Comparison of ENCODE assay signal across 9 cellular contexts in the genomic region with DNA sequence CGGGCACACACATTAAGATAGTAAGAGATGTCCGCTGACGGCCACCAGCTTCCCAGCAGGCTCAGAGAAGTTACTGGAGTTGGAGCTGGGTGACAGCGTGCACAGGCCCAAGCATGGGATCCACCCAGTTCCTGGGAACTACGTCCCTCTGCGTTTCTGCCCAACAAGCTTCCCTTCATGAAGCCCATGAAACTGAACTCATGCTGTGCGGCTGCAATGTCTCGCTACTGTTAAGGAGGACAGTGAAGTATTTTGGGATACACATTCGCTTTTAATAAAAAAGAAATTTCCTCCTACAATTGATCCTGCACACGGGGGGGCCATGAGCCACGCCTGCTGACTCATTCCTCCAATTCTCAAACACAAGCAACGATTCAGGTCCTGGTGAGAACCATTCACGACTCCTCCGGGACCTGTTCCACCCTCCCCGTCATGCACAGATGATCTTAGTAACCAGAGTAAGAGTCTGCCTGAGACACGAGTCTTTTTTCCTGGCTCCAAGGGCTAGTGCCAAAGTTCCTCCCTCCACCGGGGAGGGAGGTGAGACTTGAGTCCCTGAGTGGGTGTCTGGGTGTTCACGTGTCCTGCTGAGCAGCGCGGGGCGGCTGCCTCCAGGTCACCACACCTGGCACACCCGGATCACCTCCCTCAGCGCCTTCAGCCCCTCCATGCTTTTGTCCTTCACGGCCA. TPM values are rescaled to one million over a fixed set of nuclear protein-coding genes. Genes with fewer than 3 reads are reported as not detected.
A peak's percentile ranks its signal among the peaks of the same experiment; 100 is the strongest.
DNase-seq lines count a peak whose midpoint lies in the region; ATAC-seq and TF ChIP-seq lines count a peak whose summit lies in the region.
"Had no signal": no experiment of that assay in that cellular context is flagged by ENCODE, and none has a peak within 500 bp of the region (broad histone marks: within the 10 kb centered on the region; RNA-seq: fewer than 3 reads in every experiment).

No MANE protein-coding gene starts in this region.

- no peaks in the 10 kb centered on the region for H3K9me3 Mint-ChIP-seq in CD4-positive, alpha-beta T cell
- no peaks in the 10 kb centered on the region for H3K9me3 Mint-ChIP-seq in neural crest cell

- no peak for DNase-seq in CD4-positive, alpha-beta T cell
- peak; percentile 90 for DNase-seq in LHCN-M2 (ENCODE audit: low read depth)
- DNase-seq in neural crest cell (ENCODE audit: low read depth, low spot score): no peak
- DNase-seq in SK-N-DZ (ENCODE audit: low spot score): no peak
- no peak for DNase-seq in T-helper 2 cell

- H3K27ac Mint-ChIP-seq in CD4-positive, alpha-beta T cell: no peak overlapping the region
- H3K27ac Mint-ChIP-seq in neural crest cell (ENCODE audit: unreplicated experiment): peak overlapping the region; percentile 81

- H3K27me3 Mint-ChIP-seq in CD4-positive, alpha-beta T cell: no peaks in the 10 kb centered on the region
- H3K27me3 Mint-ChIP-seq in neural crest cell (ENCODE audit: low read depth): no peaks in the 10 kb centered on the region

- intact Hi-C loops in CD4-positive, alpha-beta T cell (cut with DNase I, micrococcal nuclease): no loop called here

- no peak for ATAC-seq in CD4-positive, alpha-beta T cell (ENCODE audit: poor library complexity)
- ATAC-seq in GM19397 (IDR thresholded peaks at IDR 0.05; ENCODE audit: unreplicated experiment) (no peak), HG03354 (IDR thresholded peaks at IDR 0.05; ENCODE audit: poor library complexity, severe bottlenecking, unreplicated experiment) (no peak)

- no peak overlapping the region for H3K27ac ChIP-seq in CD4-positive, alpha-beta T cell (ENCODE audit: low read depth, low read length)
- H3K27ac ChIP-seq in cingulate gyrus (ENCODE audit: low read depth, low read length): peak overlapping the region; percentile 65
- H3K27ac ChIP-seq: KMS-11 had no signal

- peaks cover 21% of the 10 kb centered on the region for H3K4me1 Mint-ChIP-seq in CD4-positive, alpha-beta T cell (ENCODE audit: low read depth)
- H3K4me1 Mint-ChIP-seq in neural crest cell: peaks cover 30% of the 10 kb centered on the region

- no peaks in the 10 kb centered on the region for H3K9me3 ChIP-seq in CD4-positive, alpha-beta T cell (ENCODE audit: control insufficient read depth, low read length)

- H3K4me3 Mint-ChIP-seq in CD4-positive, alpha-beta T cell: peak overlapping the region; percentile 54
- H3K4me3 Mint-ChIP-seq in neural crest cell: peak overlapping the region; percentile 78

- no peaks in the 10 kb centered on the region for H3K27me3 ChIP-seq in CD4-positive, alpha-beta T cell (ENCODE audit: control insufficient read depth, insufficient read depth, low read length)

- POLR2A ChIA-PET in CD4-positive, alpha-beta T cell (lab: Charles Lee): no interaction called here

- CTCF ChIA-PET in CD4-positive, alpha-beta T cell (lab: Charles Lee): no interaction called here

- TF ChIP-seq CTCF in CD4-positive, alpha-beta T cell (IDR thresholded peaks at IDR 0.05): no peak
- TF ChIP-seq CTCF in neural crest cell (conservative IDR thresholded peaks at IDR 0.05): no peak

- H3K36me3 Mint-ChIP-seq in CD4-positive, alpha-beta T cell (ENCODE audit: low read depth): peaks cover 17% of the 10 kb centered on the region
- H3K36me3 Mint-ChIP-seq in neural crest cell (ENCODE audit: low read depth): no peaks in the 10 kb centered on the region

RNA-seq across cellular contexts. Expression of gene PSMG3, which starts 2.6 kb away (rescaled TPM):
- 10 to 100 TPM; 13.3 to 13.8 TPM for total RNA-seq in CD4-positive, alpha-beta T cell
- total RNA-seq in LHCN-M2 (2014; rRNA removed) (89.6 and 91.1 TPM in 2 replicates), neural crest cell (50.6 and 57.8 TPM in 2 replicates)
- 65.5 TPM for polyA plus RNA-seq in LHCN-M2 (2012)
- polyA plus RNA-seq in SK-N-DZ (2014; cell fraction: cytosol; rRNA removed): 114 and 158 TPM in 2 replicates
- polyA plus RNA-seq in SK-N-DZ (2014; cell fraction: nucleus; rRNA removed): 124 and 138 TPM in 2 replicates

RNA-seq across cellular contexts. Expression of gene TMEM184A, which starts 11.2 kb away (rescaled TPM):
- total RNA-seq in CD4-positive, alpha-beta T cell: under 1 TPM in 1 of 2 experiments, not detected in 1; 0.06 TPM
- total RNA-seq in LHCN-M2 (2014; rRNA removed) (0.06 and 0.11 TPM in 2 replicates), neural crest cell (not detected in 2 replicates)
- 0.55 TPM for polyA plus RNA-seq in LHCN-M2 (2012)
- 0.38 and 0.68 TPM in 2 replicates for polyA plus RNA-seq in SK-N-DZ (2014; cell fraction: cytosol; rRNA removed)
- 2.3 and 2.4 TPM in 2 replicates for polyA plus RNA-seq in SK-N-DZ (2014; cell fraction: nucleus; rRNA removed)

RNA-seq across cellular contexts. Expression of gene MAFK, which starts 36.7 kb away (rescaled TPM):
- 10 to 100 TPM; 60.1 to 65.0 TPM for total RNA-seq in CD4-positive, alpha-beta T cell
- total RNA-seq in LHCN-M2 (2014; rRNA removed) (15.5 and 16.1 TPM in 2 replicates), neural crest cell (2.5 and 2.9 TPM in 2 replicates)
- 14.5 TPM for polyA plus RNA-seq in LHCN-M2 (2012)
- polyA plus RNA-seq in SK-N-DZ (2014; cell fraction: cytosol; rRNA removed): 1.8 and 3.6 TPM in 2 replicates
- 5.1 and 10.7 TPM in 2 replicates for polyA plus RNA-seq in SK-N-DZ (2014; cell fraction: nucleus; rRNA removed)
